In the genomic region with DNA sequence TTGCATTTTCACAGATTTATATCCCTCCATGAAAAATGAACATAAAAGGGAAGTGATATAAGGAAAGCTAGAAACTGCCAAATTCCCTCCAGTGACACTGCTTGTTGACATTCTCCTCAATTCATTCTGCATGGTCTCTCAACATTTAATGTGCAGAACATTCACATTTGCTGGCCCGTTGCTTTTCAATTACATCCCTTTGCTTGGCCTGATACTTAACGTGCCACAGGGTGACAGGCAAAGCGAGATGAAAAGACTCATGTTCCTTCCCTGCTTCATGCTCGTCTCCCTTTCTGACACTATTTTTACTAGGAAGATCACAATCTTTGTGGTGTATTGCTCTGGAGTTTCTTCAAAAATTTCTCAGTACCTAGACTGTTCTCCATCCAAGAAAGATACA, we compare ENCODE assay signal across 22 cellular contexts.
"Had no signal": no experiment of that assay in that cellular context is flagged by ENCODE, and none has a peak within 500 bp of the region (broad histone marks: within the 10 kb centered on the region; RNA-seq: fewer than 3 reads in every experiment).

No MANE protein-coding gene starts in this region.

- DNase-seq: activated B cell treated with CpG ODN at 0.5 μM for 24 hours; activated CD4-positive, alpha-beta T cell treated with anti-CD3 and anti-CD28 coated beads for 1 hour; activated CD4-positive, alpha-beta T cell treated with anti-CD3 and anti-CD28 coated beads, Interleukin-2, amount 10 ng/mL, durations not matched to agents 24 days and 14 days; activated CD4-positive, alpha-beta T cell treated with anti-CD3 and anti-CD28 coated beads, Interleukin-2, amount 50 U/mL, for 48 hours; activated CD8-positive, alpha-beta memory T cell treated with anti-CD3 and anti-CD28 coated beads, Interleukin-2, amount 10 ng/mL, durations not matched to agents 7 days and 5 days; activated gamma-delta T cell; activated naive CD4-positive, alpha-beta T cell treated with anti-CD3 and anti-CD28 coated beads for 36 hours; activated T-cell treated with anti-CD3 and anti-CD28 coated beads, Interleukin-2, amount 50 U/mL, for 24 hours; amygdala; Karpas-422; NCI-H1105 treated with DMSO at 0.1 percent for 48 hours; NCI-H1436 treated with DMSO at 0.1 percent for 48 hours; NCI-H1930; NCI-H446; NCI-H524; NCI-H748 treated with DMSO at 0.1 percent for 48 hours; SIG-M5; T-cell; T-helper 2 cell; T1000 had no signal

- H3K27me3 Mint-ChIP-seq: activated B cell treated with CpG ODN at 0.5 μM for 24 hours; activated CD4-positive, alpha-beta T cell treated with anti-CD3 and anti-CD28 coated beads, Interleukin-2, amount 10 ng/mL, durations not matched to agents 24 days and 14 days; activated CD8-positive, alpha-beta memory T cell treated with anti-CD3 and anti-CD28 coated beads, Interleukin-2, amount 10 ng/mL, durations not matched to agents 7 days and 5 days; activated T-cell treated with anti-CD3 and anti-CD28 coated beads, Interleukin-2, amount 50 U/mL, for 24 hours had no signal

- H3K9me3 Mint-ChIP-seq: activated CD4-positive, alpha-beta T cell treated with anti-CD3 and anti-CD28 coated beads, Interleukin-2, amount 10 ng/mL, durations not matched to agents 24 days and 14 days; activated naive CD4-positive, alpha-beta T cell treated with anti-CD3 and anti-CD28 coated beads for 36 hours; activated T-cell treated with anti-CD3 and anti-CD28 coated beads, Interleukin-2, amount 50 U/mL, for 24 hours; T-cell had no signal

- H3K27ac Mint-ChIP-seq: activated B cell treated with CpG ODN at 0.5 μM for 24 hours; activated CD4-positive, alpha-beta T cell treated with anti-CD3 and anti-CD28 coated beads, Interleukin-2, amount 10 ng/mL, durations not matched to agents 24 days and 14 days; activated CD8-positive, alpha-beta memory T cell treated with anti-CD3 and anti-CD28 coated beads, Interleukin-2, amount 10 ng/mL, durations not matched to agents 7 days and 5 days; activated naive CD4-positive, alpha-beta T cell treated with anti-CD3 and anti-CD28 coated beads for 36 hours; activated naive CD8-positive, alpha-beta T cell; activated T-cell treated with anti-CD3 and anti-CD28 coated beads, Interleukin-2, amount 50 U/mL, for 24 hours; T-cell had no signal

- H3K4me1 Mint-ChIP-seq: activated B cell treated with CpG ODN at 0.5 μM for 24 hours; activated CD4-positive, alpha-beta T cell treated with anti-CD3 and anti-CD28 coated beads, Interleukin-2, amount 10 ng/mL, durations not matched to agents 24 days and 14 days; activated CD8-positive, alpha-beta memory T cell treated with anti-CD3 and anti-CD28 coated beads, Interleukin-2, amount 10 ng/mL, durations not matched to agents 7 days and 5 days; T-cell had no signal

- H3K4me3 Mint-ChIP-seq: activated B cell treated with CpG ODN at 0.5 μM for 24 hours; activated CD4-positive, alpha-beta T cell treated with anti-CD3 and anti-CD28 coated beads, Interleukin-2, amount 10 ng/mL, durations not matched to agents 24 days and 14 days; activated CD8-positive, alpha-beta memory T cell treated with anti-CD3 and anti-CD28 coated beads, Interleukin-2, amount 10 ng/mL, durations not matched to agents 7 days and 5 days; activated naive CD4-positive, alpha-beta T cell treated with anti-CD3 and anti-CD28 coated beads for 36 hours; activated naive CD8-positive, alpha-beta T cell; activated T-cell treated with anti-CD3 and anti-CD28 coated beads, Interleukin-2, amount 50 U/mL, for 24 hours; T-cell had no signal

- H3K4me3 ChIP-seq: K562 had no signal

- H3K36me3 Mint-ChIP-seq: activated CD8-positive, alpha-beta memory T cell treated with anti-CD3 and anti-CD28 coated beads, Interleukin-2, amount 10 ng/mL, durations not matched to agents 7 days and 5 days; activated naive CD8-positive, alpha-beta T cell; T-cell had no signal
